In genomic region chr20:35447082-35447789, GRCh38 we compare ENCODE assay signal across 1 cellular context.
TF ChIP-seq lines count a peak whose summit lies in the region.

No MANE protein-coding gene starts in this region.

TF ChIP-seq in HepG2, 621 proteins besides CTCF, POLR2A, EP300 and RAD21 (continued from another document and continues in another):
- peak; percentile 92 for TF ChIP-seq ZSCAN29 (CRISPR knock-in tag; conservative IDR thresholded peaks at IDR 0.05)
- no peak for TF ChIP-seq ZNF12 (CRISPR knock-in tag; IDR thresholded peaks at IDR 0.05)
- TF ChIP-seq, protein P1, sequence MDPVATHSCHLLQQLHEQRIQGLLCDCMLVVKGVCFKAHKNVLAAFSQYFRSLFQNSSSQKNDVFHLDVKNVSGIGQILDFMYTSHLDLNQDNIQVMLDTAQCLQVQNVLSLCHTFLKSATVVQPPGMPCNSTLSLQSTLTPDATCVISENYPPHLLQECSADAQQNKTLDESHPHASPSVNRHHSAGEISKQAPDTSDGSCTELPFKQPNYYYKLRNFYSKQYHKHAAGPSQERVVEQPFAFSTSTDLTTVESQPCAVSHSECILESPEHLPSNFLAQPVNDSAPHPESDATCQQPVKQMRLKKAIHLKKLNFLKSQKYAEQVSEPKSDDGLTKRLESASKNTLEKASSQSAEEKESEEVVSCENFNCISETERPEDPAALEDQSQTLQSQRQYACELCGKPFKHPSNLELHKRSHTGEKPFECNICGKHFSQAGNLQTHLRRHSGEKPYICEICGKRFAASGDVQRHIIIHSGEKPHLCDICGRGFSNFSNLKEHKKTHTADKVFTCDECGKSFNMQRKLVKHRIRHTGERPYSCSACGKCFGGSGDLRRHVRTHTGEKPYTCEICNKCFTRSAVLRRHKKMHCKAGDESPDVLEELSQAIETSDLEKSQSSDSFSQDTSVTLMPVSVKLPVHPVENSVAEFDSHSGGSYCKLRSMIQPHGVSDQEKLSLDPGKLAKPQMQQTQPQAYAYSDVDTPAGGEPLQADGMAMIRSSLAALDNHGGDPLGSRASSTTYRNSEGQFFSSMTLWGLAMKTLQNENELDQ (CRISPR knock-in tag; IDR thresholded peaks at IDR 0.05; ENCODE audit: borderline replicate concordance) = no peak
- no peak for TF ChIP-seq ZNF660 (CRISPR knock-in tag; IDR thresholded peaks at IDR 0.05; ENCODE audit: borderline replicate concordance, low read depth)
- TF ChIP-seq, protein P2, sequence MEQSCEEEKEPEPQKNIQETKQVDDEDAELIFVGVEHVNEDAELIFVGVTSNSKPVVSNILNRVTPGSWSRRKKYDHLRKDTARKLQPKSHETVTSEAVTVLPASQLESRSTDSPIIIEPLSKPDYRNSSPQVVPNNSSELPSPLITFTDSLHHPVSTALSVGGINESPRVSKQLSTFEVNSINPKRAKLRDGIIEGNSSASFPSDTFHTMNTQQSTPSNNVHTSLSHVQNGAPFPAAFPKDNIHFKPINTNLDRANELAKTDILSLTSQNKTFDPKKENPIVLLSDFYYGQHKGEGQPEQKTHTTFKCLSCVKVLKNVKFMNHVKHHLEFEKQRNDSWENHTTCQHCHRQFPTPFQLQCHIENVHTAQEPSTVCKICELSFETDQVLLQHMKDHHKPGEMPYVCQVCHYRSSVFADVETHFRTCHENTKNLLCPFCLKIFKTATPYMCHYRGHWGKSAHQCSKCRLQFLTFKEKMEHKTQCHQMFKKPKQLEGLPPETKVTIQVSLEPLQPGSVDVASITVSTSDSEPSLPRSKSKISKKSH (CRISPR knock-in tag; IDR thresholded peaks at IDR 0.05; ENCODE audit: borderline replicate concordance) = no peak
- TF ChIP-seq MYNN (CRISPR knock-in tag; IDR thresholded peaks at IDR 0.05; ENCODE audit: low read depth) = no peak
- no peak for TF ChIP-seq ZNF530 (CRISPR knock-in tag; IDR thresholded peaks at IDR 0.05; ENCODE audit: low read depth)
- no peak for TF ChIP-seq ZFP36L1 (CRISPR knock-in tag; IDR thresholded peaks at IDR 0.05)
- TF ChIP-seq ETV5 (CRISPR knock-in tag; IDR thresholded peaks at IDR 0.05; ENCODE audit: borderline replicate concordance) = no peak; the same call in 1 of the 2 replicates
- TF ChIP-seq, protein P3, sequence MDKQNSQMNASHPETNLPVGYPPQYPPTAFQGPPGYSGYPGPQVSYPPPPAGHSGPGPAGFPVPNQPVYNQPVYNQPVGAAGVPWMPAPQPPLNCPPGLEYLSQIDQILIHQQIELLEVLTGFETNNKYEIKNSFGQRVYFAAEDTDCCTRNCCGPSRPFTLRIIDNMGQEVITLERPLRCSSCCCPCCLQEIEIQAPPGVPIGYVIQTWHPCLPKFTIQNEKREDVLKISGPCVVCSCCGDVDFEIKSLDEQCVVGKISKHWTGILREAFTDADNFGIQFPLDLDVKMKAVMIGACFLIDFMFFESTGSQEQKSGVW (CRISPR knock-in tag; IDR thresholded peaks at IDR 0.05; ENCODE audit: borderline replicate concordance) = no peak
- TF ChIP-seq ZNF124 (CRISPR knock-in tag; IDR thresholded peaks at IDR 0.05) = no peak
- no peak for TF ChIP-seq SATB2 (CRISPR knock-in tag; IDR thresholded peaks at IDR 0.05)
- no peak for TF ChIP-seq RAD51 (IDR thresholded peaks at IDR 0.05; ENCODE audit: borderline replicate concordance)
- no peak for TF ChIP-seq HNRNPUL1 (IDR thresholded peaks at IDR 0.05; ENCODE audit: low read depth, low read length)
- no peak for TF ChIP-seq ZNF484 (CRISPR knock-in tag; IDR thresholded peaks at IDR 0.05; ENCODE audit: borderline replicate concordance, low read depth)
- no peak for TF ChIP-seq HMG20A (CRISPR knock-in tag; IDR thresholded peaks at IDR 0.05; ENCODE audit: borderline replicate concordance)
- no peak for TF ChIP-seq TAF15 (IDR thresholded peaks at IDR 0.05; ENCODE audit: low read depth, low read length, poor library complexity, severe bottlenecking)
- TF ChIP-seq, protein P4, sequence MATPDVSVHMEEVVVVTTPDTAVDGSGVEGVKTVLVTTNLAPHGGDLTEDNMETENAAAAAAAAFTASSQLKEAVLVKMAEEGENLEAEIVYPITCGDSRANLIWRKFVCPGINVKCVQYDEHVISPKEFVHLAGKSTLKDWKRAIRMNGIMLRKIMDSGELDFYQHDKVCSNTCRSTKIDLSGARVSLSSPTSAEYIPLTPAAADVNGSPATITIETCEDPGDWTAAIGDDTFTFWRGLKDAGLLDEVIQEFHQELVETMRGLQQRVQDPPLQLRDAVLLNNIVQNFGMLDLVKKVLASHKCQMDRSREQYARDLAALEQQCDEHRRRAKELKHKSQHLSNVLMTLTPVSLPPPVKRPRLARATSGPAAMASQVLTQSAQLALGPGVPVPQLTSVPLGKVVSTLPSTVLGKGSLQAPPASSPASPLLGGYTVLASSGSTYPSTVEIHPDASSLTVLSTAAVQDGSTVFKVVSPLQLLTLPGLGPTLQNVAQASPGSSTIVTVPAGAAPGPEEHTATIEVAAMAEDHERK (CRISPR knock-in tag; IDR thresholded peaks at IDR 0.05; ENCODE audit: low read depth) = no peak
- TF ChIP-seq ESRRA (CRISPR knock-in tag; IDR thresholded peaks at IDR 0.05; ENCODE audit: low read depth) = 0 out of 2 replicates have a peak, but pooled peaks have one; percentile 8
- TF ChIP-seq GATAD2A (CRISPR knock-in tag; IDR thresholded peaks at IDR 0.05) = peak; percentile 70
- TF ChIP-seq ZNF253 (CRISPR knock-in tag; IDR thresholded peaks at IDR 0.05; ENCODE audit: borderline replicate concordance) = no peak
- TF ChIP-seq, protein P5, sequence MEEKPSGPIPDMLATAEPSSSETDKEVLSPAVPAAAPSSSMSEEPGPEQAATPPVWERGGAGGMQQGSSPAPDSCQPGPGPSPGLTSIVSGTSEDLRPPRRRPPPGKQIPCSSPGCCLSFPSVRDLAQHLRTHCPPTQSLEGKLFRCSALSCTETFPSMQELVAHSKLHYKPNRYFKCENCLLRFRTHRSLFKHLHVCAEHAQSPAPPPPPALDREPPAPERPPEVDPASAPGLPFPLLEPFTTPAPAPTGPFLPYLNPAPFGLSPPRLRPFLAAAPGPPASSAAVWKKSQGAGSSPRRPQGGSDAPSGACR (CRISPR knock-in tag; IDR thresholded peaks at IDR 0.05) = 0 out of 2 replicates have a peak, but pooled peaks have one; percentile 45
- TF ChIP-seq, protein P6, sequence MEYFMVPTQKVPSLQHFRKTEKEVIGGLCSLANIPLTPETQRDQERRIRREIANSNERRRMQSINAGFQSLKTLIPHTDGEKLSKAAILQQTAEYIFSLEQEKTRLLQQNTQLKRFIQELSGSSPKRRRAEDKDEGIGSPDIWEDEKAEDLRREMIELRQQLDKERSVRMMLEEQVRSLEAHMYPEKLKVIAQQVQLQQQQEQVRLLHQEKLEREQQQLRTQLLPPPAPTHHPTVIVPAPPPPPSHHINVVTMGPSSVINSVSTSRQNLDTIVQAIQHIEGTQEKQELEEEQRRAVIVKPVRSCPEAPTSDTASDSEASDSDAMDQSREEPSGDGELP (IDR thresholded peaks at IDR 0.05; ENCODE audit: borderline replicate concordance, low read depth) = no peak
- no peak for TF ChIP-seq PAF1 (CRISPR knock-in tag; IDR thresholded peaks at IDR 0.05)
- TF ChIP-seq ZFP37 (CRISPR knock-in tag; IDR thresholded peaks at IDR 0.05; ENCODE audit: borderline replicate concordance) = no peak
- TF ChIP-seq ARID3A (IDR thresholded peaks at IDR 0.05; ENCODE audit: low read depth, low read length) = peak; percentile 36; the same call in 1 of the 2 replicates
- no peak for TF ChIP-seq SCMH1 (CRISPR knock-in tag; IDR thresholded peaks at IDR 0.05; ENCODE audit: borderline replicate concordance)
- TF ChIP-seq KMT2B (CRISPR knock-in tag; IDR thresholded peaks at IDR 0.05) = no peak; the same call in 1 of the 2 replicates
- TF ChIP-seq ASH2L (IDR thresholded peaks at IDR 0.05; ENCODE audit: insufficient read length, low read depth, low read length) = no peak
- no peak for TF ChIP-seq ZNF737 (CRISPR knock-in tag; IDR thresholded peaks at IDR 0.05; ENCODE audit: borderline replicate concordance)
- TF ChIP-seq ZNF160 (CRISPR knock-in tag; IDR thresholded peaks at IDR 0.05) = no peak
- no peak for TF ChIP-seq ZNF816 (CRISPR knock-in tag; IDR thresholded peaks at IDR 0.05; ENCODE audit: borderline replicate concordance)
- TF ChIP-seq, protein P7, sequence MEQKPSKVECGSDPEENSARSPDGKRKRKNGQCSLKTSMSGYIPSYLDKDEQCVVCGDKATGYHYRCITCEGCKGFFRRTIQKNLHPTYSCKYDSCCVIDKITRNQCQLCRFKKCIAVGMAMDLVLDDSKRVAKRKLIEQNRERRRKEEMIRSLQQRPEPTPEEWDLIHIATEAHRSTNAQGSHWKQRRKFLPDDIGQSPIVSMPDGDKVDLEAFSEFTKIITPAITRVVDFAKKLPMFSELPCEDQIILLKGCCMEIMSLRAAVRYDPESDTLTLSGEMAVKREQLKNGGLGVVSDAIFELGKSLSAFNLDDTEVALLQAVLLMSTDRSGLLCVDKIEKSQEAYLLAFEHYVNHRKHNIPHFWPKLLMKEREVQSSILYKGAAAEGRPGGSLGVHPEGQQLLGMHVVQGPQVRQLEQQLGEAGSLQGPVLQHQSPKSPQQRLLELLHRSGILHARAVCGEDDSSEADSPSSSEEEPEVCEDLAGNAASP (CRISPR knock-in tag; IDR thresholded peaks at IDR 0.05; ENCODE audit: borderline replicate concordance) = peak; percentile 21; the same call in 1 of the 2 replicates
- TF ChIP-seq, protein P8, sequence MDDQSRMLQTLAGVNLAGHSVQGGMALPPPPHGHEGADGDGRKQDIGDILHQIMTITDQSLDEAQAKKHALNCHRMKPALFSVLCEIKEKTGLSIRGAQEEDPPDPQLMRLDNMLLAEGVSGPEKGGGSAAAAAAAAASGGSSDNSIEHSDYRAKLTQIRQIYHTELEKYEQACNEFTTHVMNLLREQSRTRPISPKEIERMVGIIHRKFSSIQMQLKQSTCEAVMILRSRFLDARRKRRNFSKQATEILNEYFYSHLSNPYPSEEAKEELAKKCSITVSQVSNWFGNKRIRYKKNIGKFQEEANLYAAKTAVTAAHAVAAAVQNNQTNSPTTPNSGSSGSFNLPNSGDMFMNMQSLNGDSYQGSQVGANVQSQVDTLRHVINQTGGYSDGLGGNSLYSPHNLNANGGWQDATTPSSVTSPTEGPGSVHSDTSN (CRISPR knock-in tag; IDR thresholded peaks at IDR 0.05; ENCODE audit: borderline replicate concordance) = no peak
- TF ChIP-seq HOXA7 (CRISPR knock-in tag; IDR thresholded peaks at IDR 0.05) = no peak
- TF ChIP-seq SMARCE1 (IDR thresholded peaks at IDR 0.05; ENCODE audit: borderline replicate concordance) = no peak
- no peak for TF ChIP-seq ZNF333 (CRISPR knock-in tag; IDR thresholded peaks at IDR 0.05; ENCODE audit: borderline replicate concordance)
- no peak for TF ChIP-seq ZNF224 (CRISPR knock-in tag; IDR thresholded peaks at IDR 0.05)
- TF ChIP-seq, protein P9, sequence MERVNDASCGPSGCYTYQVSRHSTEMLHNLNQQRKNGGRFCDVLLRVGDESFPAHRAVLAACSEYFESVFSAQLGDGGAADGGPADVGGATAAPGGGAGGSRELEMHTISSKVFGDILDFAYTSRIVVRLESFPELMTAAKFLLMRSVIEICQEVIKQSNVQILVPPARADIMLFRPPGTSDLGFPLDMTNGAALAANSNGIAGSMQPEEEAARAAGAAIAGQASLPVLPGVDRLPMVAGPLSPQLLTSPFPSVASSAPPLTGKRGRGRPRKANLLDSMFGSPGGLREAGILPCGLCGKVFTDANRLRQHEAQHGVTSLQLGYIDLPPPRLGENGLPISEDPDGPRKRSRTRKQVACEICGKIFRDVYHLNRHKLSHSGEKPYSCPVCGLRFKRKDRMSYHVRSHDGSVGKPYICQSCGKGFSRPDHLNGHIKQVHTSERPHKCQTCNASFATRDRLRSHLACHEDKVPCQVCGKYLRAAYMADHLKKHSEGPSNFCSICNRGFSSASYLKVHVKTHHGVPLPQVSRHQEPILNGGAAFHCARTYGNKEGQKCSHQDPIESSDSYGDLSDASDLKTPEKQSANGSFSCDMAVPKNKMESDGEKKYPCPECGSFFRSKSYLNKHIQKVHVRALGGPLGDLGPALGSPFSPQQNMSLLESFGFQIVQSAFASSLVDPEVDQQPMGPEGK (CRISPR knock-in tag; IDR thresholded peaks at IDR 0.05) = peak; percentile 42; the same call in 1 of the 2 replicates
- peak; percentile 50; the same call in 1 of the 2 replicates for TF ChIP-seq MAX (IDR thresholded peaks at IDR 0.05)
- TF ChIP-seq ATF1 (CRISPR knock-in tag; IDR thresholded peaks at IDR 0.05) = no peak
- no peak for TF ChIP-seq GABPA (IDR thresholded peaks at IDR 0.05; ENCODE audit: low read depth, low read length)
- TF ChIP-seq GABPA (CRISPR knock-in tag; IDR thresholded peaks at IDR 0.05; ENCODE audit: low read depth) = no peak
- TF ChIP-seq RFX5 (IDR thresholded peaks at IDR 0.05; ENCODE audit: low read depth, low read length) = no peak
- TF ChIP-seq GFI1 (CRISPR knock-in tag; IDR thresholded peaks at IDR 0.05; ENCODE audit: borderline replicate concordance) = no peak
- no peak for TF ChIP-seq PCBP1 (IDR thresholded peaks at IDR 0.05; ENCODE audit: borderline replicate concordance, low read depth, low read length)
- TF ChIP-seq ZC3H13 (CRISPR knock-in tag; IDR thresholded peaks at IDR 0.05) = no peak
- TF ChIP-seq ZNF20 (CRISPR knock-in tag; IDR thresholded peaks at IDR 0.05) = no peak
- no peak for TF ChIP-seq KLF12 (CRISPR knock-in tag; IDR thresholded peaks at IDR 0.05; ENCODE audit: borderline replicate concordance)
- no peak for TF ChIP-seq ZNF776 (CRISPR knock-in tag; IDR thresholded peaks at IDR 0.05)
- no peak for TF ChIP-seq ZNF710 (CRISPR knock-in tag; IDR thresholded peaks at IDR 0.05; ENCODE audit: borderline replicate concordance)
